ENCODE assay signal across 39 cellular contexts in genomic region chr4:16016536-16016935, GRCh38. TPM values are rescaled to one million over a fixed set of nuclear protein-coding genes. Genes with fewer than 3 reads are reported as not detected.
"Had no signal": no experiment of that assay in that cellular context is flagged by ENCODE, and none has a peak within 500 bp of the region (broad histone marks: within the 10 kb centered on the region; RNA-seq: fewer than 3 reads in every experiment).

No MANE protein-coding gene starts in this region.

- H3K27me3 ChIP-seq: MG63 had no signal

- H3K4me3 ChIP-seq: MG63 had no signal

- DNase-seq: Karpas-422, Kasumi-1, MG63, MM.1S, MV-4-11, NCI-H1048, NCI-H1092, NCI-H1092 treated with DMSO at 0.1 percent for 48 hours, NCI-H1105, NCI-H1105 treated with DMSO at 0.1 percent for 48 hours, NCI-H1417, NCI-H1417 treated with DMSO at 0.1 percent for 48 hours, NCI-H1436, NCI-H1436 treated with DMSO at 0.1 percent for 48 hours, NCI-H146, NCI-H1694, NCI-H1694 treated with DMSO at 0.1 percent for 48 hours, NCI-H187, NCI-H187 treated with DMSO at 0.1 percent for 48 hours, NCI-H1930, NCI-H2029, NCI-H2029 treated with DMSO at 0.1 percent for 48 hours, NCI-H2081, NCI-H2081 treated with DMSO at 0.1 percent for 48 hours, NCI-H2107, NCI-H2171, NCI-H2171 treated with DMSO at 0.1 percent for 48 hours, NCI-H2227 treated with DMSO at 0.1 percent for 48 hours, NCI-H226, NCI-H345, NCI-H446, NCI-H446 treated with DMSO at 0.1 percent for 48 hours, NCI-H510A, NCI-H510A treated with DMSO at 0.1 percent for 48 hours, NCI-H524 had no signal

- H3K36me3 ChIP-seq: MG63 had no signal

- H3K9me3 ChIP-seq: MG63 had no signal

RNA-seq across cellular contexts. Expression of gene FGFBP2, which starts 53.6 kb away (rescaled TPM):
- total RNA-seq: LHCN-M2, M059J, MCF 10A, NCI-H460 had no signal
